ENCODE assay signal across 1 cellular context in the genomic region with DNA sequence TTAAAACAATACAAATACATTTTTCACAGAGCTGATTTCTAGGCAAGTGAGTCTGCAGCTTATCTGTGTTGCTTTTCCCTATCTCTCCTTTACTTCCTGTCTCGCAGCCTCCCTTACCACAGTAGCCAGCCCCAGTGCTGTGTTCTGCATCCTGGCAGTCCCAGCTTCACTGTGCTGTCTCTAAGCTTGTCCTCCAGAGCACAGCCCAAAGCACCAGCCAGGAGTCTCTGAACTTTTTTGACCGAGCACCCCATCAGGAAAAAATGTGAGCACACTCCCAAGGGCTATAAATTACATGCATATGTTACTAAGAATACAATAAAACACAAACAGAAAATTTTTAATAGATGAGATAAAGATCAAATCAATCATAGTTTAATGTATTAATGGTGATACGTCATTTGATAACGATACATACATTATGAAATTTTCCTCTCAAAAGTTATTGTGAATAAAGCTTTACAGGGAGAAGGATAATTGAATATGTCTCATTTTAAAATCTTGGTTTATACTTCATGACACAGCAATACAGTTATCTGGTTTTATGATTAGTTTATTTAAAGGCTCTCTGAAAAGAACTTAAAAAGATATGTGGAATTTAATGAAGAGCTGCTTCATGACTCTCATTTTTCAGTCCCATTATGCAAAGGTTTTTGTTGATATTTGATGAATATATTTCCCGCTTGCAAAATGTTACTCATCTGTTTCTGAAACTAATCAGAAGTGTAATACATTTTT.
TF ChIP-seq lines count a peak whose summit lies in the region.

No MANE protein-coding gene starts in this region.

TF ChIP-seq in K562, 482 proteins besides CTCF, POLR2A, EP300 and RAD21 (continued from another document and continues in another):
- no peak for TF ChIP-seq E2F4 (CRISPR knock-in tag; IDR thresholded peaks at IDR 0.05; ENCODE audit: low read depth)
- TF ChIP-seq PURB (CRISPR knock-in tag; IDR thresholded peaks at IDR 0.05; ENCODE audit: low read depth): no peak
- TF ChIP-seq POLR3G (IDR thresholded peaks at IDR 0.05; ENCODE audit: extremely low read depth, insufficient read length, insufficient replicate concordance): no peak
- TF ChIP-seq BACH1 (tag; IDR thresholded peaks at IDR 0.05): no peak
- TF ChIP-seq HMBOX1 (IDR thresholded peaks at IDR 0.05): peak; percentile 80; the same call in 1 of the 2 replicates
- TF ChIP-seq ZNF217 (CRISPR knock-in tag; IDR thresholded peaks at IDR 0.05): no peak
- TF ChIP-seq PHB (CRISPR knock-in tag; IDR thresholded peaks at IDR 0.05): no peak
- TF ChIP-seq POLR3A (IDR thresholded peaks at IDR 0.05; ENCODE audit: borderline replicate concordance, extremely low read depth, insufficient read depth, insufficient read length): no peak
- no peak for TF ChIP-seq HIVEP1 (CRISPR knock-in tag; IDR thresholded peaks at IDR 0.05)
- no peak for TF ChIP-seq SAFB (IDR thresholded peaks at IDR 0.05; ENCODE audit: borderline replicate concordance, low read depth, low read length)
- TF ChIP-seq ZNF780A (CRISPR knock-in tag; IDR thresholded peaks at IDR 0.05): no peak
- no peak for TF ChIP-seq DDX20 (tag; IDR thresholded peaks at IDR 0.05; ENCODE audit: low read depth)
- no peak for TF ChIP-seq TEAD1 (CRISPR knock-in tag; IDR thresholded peaks at IDR 0.05)
- TF ChIP-seq, protein P1, sequence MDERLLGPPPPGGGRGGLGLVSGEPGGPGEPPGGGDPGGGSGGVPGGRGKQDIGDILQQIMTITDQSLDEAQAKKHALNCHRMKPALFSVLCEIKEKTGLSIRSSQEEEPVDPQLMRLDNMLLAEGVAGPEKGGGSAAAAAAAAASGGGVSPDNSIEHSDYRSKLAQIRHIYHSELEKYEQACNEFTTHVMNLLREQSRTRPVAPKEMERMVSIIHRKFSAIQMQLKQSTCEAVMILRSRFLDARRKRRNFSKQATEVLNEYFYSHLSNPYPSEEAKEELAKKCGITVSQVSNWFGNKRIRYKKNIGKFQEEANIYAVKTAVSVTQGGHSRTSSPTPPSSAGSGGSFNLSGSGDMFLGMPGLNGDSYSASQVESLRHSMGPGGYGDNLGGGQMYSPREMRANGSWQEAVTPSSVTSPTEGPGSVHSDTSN (CRISPR knock-in tag; IDR thresholded peaks at IDR 0.05; ENCODE audit: low read depth): no peak
- TF ChIP-seq, protein P1 (tag; conservative IDR thresholded peaks at IDR 0.05; ENCODE audit: low read depth): no peak
- TF ChIP-seq MTA3 (IDR thresholded peaks at IDR 0.05; ENCODE audit: borderline replicate concordance): peak; percentile 53
- no peak for TF ChIP-seq NR2C2 (CRISPR knock-in tag; IDR thresholded peaks at IDR 0.05)
- peak; percentile 39; the same call in 1 of the 2 replicates for TF ChIP-seq NR2C2 (tag; IDR thresholded peaks at IDR 0.05)
- TF ChIP-seq ARHGAP35 (IDR thresholded peaks at IDR 0.05; ENCODE audit: partially characterized antibody): no peak
- no peak for TF ChIP-seq ZNF263 (CRISPR knock-in tag; IDR thresholded peaks at IDR 0.05; ENCODE audit: borderline replicate concordance)
- no peak for TF ChIP-seq ZNF408 (CRISPR knock-in tag; IDR thresholded peaks at IDR 0.05; ENCODE audit: low read depth)
- TF ChIP-seq HCFC1 (IDR thresholded peaks at IDR 0.05; ENCODE audit: low read depth, low read length): no peak
- no peak for TF ChIP-seq ZFP1 (CRISPR knock-in tag; IDR thresholded peaks at IDR 0.05)
- peak; percentile 41; the same call in 1 of the 2 replicates for TF ChIP-seq CXXC5 (CRISPR knock-in tag; IDR thresholded peaks at IDR 0.05)
- TF ChIP-seq KDM4B (IDR thresholded peaks at IDR 0.05; ENCODE audit: borderline replicate concordance in 2 of 2, low read depth in 1 of 2): no peak
- no peak for TF ChIP-seq NR4A1 (CRISPR knock-in tag; IDR thresholded peaks at IDR 0.05)
- no peak for TF ChIP-seq NR4A1 (tag; IDR thresholded peaks at IDR 0.05)
- TF ChIP-seq, protein P2, sequence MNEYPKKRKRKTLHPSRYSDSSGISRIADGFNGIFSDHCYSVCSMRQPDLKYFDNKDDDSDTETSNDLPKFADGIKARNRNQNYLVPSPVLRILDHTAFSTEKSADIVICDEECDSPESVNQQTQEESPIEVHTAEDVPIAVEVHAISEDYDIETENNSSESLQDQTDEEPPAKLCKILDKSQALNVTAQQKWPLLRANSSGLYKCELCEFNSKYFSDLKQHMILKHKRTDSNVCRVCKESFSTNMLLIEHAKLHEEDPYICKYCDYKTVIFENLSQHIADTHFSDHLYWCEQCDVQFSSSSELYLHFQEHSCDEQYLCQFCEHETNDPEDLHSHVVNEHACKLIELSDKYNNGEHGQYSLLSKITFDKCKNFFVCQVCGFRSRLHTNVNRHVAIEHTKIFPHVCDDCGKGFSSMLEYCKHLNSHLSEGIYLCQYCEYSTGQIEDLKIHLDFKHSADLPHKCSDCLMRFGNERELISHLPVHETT (CRISPR knock-in tag; conservative IDR thresholded peaks at IDR 0.05 in 1 of 2, IDR thresholded peaks at IDR 0.05 in 1 of 2): peak in 1 of 2 experiments; percentile 27; a peak in 1 of 4 replicates
- TF ChIP-seq, protein P3, sequence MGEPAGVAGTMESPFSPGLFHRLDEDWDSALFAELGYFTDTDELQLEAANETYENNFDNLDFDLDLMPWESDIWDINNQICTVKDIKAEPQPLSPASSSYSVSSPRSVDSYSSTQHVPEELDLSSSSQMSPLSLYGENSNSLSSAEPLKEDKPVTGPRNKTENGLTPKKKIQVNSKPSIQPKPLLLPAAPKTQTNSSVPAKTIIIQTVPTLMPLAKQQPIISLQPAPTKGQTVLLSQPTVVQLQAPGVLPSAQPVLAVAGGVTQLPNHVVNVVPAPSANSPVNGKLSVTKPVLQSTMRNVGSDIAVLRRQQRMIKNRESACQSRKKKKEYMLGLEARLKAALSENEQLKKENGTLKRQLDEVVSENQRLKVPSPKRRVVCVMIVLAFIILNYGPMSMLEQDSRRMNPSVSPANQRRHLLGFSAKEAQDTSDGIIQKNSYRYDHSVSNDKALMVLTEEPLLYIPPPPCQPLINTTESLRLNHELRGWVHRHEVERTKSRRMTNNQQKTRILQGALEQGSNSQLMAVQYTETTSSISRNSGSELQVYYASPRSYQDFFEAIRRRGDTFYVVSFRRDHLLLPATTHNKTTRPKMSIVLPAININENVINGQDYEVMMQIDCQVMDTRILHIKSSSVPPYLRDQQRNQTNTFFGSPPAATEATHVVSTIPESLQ (CRISPR knock-in tag; IDR thresholded peaks at IDR 0.05): no peak
- TF ChIP-seq RFX7 (CRISPR knock-in tag; IDR thresholded peaks at IDR 0.05): no peak
- TF ChIP-seq, protein P4, sequence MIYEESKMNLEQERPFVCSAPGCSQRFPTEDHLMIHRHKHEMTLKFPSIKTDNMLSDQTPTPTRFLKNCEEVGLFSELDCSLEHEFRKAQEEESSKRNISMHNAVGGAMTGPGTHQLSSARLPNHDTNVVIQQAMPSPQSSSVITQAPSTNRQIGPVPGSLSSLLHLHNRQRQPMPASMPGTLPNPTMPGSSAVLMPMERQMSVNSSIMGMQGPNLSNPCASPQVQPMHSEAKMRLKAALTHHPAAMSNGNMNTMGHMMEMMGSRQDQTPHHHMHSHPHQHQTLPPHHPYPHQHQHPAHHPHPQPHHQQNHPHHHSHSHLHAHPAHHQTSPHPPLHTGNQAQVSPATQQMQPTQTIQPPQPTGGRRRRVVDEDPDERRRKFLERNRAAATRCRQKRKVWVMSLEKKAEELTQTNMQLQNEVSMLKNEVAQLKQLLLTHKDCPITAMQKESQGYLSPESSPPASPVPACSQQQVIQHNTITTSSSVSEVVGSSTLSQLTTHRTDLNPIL (CRISPR knock-in tag; IDR thresholded peaks at IDR 0.05): no peak
- no peak for TF ChIP-seq NFIC (IDR thresholded peaks at IDR 0.05)
- TF ChIP-seq ESRRA (IDR thresholded peaks at IDR 0.05; ENCODE audit: borderline replicate concordance, low read depth): no peak; the same call in 1 of the 2 replicates
- peak; percentile 36; the same call in 1 of the 2 replicates for TF ChIP-seq SMARCA5 (IDR thresholded peaks at IDR 0.05)
- TF ChIP-seq E2F8 (IDR thresholded peaks at IDR 0.05; ENCODE audit: low read depth, partially characterized antibody): no peak
- TF ChIP-seq, protein P5, sequence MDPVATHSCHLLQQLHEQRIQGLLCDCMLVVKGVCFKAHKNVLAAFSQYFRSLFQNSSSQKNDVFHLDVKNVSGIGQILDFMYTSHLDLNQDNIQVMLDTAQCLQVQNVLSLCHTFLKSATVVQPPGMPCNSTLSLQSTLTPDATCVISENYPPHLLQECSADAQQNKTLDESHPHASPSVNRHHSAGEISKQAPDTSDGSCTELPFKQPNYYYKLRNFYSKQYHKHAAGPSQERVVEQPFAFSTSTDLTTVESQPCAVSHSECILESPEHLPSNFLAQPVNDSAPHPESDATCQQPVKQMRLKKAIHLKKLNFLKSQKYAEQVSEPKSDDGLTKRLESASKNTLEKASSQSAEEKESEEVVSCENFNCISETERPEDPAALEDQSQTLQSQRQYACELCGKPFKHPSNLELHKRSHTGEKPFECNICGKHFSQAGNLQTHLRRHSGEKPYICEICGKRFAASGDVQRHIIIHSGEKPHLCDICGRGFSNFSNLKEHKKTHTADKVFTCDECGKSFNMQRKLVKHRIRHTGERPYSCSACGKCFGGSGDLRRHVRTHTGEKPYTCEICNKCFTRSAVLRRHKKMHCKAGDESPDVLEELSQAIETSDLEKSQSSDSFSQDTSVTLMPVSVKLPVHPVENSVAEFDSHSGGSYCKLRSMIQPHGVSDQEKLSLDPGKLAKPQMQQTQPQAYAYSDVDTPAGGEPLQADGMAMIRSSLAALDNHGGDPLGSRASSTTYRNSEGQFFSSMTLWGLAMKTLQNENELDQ (CRISPR knock-in tag; IDR thresholded peaks at IDR 0.05; ENCODE audit: borderline replicate concordance): no peak
- TF ChIP-seq ZBTB8A (IDR thresholded peaks at IDR 0.05; ENCODE audit: partially characterized antibody): no peak
- 0 out of 2 replicates have a peak, but pooled peaks have one; percentile 34 for TF ChIP-seq ELF4 (CRISPR knock-in tag; IDR thresholded peaks at IDR 0.05)
- TF ChIP-seq ZNF280B (CRISPR knock-in tag; IDR thresholded peaks at IDR 0.05): no peak
- TF ChIP-seq, protein P6, sequence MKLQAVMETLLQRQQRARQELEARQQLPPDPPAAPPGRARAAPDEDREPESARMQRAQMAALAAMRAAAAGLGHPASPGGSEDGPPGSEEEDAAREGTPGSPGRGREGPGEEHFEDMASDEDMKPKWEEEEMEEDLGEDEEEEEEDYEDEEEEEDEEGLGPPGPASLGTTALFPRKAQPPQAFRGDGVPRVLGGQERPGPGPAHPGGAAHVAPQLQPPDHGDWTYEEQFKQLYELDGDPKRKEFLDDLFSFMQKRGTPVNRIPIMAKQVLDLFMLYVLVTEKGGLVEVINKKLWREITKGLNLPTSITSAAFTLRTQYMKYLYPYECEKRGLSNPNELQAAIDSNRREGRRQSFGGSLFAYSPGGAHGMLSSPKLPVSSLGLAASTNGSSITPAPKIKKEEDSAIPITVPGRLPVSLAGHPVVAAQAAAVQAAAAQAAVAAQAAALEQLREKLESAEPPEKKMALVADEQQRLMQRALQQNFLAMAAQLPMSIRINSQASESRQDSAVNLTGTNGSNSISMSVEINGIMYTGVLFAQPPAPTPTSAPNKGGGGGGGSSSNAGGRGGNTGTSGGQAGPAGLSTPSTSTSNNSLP (IDR thresholded peaks at IDR 0.05; ENCODE audit: borderline replicate concordance, low read depth, low read length): peak; percentile 85; the same call in 1 of the 2 replicates
- TF ChIP-seq SMARCA4 (IDR thresholded peaks at IDR 0.05): peak; percentile 87
- no peak for TF ChIP-seq CC2D1A (IDR thresholded peaks at IDR 0.05)
